Comparison of ENCODE assay signal across 1 cellular context in the genomic region with DNA sequence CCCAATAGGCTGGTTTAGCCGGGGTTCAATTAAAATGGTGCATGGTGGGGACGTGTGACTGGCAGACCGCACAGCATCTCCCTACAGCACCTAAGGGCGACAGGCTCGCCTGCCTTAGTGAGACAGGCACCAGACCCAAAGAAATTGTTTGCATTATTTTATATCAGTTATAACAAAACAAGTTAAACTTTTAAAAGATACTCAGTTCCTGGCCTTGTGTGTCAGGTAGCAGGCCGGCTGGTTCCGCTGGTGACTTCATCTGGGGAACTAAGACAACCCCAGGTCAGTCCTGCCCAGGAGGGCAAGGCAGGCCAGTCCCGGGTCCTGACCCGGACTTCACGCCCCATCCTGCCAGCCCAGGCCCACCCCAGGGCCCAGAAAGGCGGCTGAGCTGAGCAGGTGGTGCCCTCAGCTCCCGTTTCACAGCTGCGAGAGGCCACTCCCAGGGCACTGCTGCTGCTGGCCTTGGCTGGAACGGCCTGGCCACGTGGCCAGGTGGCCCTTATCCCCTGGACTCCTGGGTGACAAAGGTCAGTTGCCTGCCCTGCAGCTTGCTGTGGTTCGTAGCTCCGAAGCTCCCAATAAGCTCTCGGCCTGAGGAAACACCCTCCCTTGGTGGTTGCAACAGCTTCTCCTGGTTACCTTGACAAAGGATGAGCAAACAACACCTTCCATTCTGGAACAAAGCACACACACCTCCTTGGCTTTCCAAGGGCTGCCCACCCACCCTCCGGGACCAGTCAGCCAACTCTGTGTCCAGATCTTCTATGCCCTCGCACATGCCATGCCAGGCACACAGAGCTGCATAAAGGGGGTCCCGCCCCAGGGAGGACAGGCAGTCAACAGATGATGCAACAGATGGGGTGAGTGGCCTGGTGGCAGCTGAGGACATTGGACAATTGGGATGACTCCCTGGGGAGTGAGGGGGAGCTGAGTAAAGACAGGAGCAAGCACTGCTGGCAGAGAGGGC.
TF ChIP-seq lines count a peak whose summit lies in the region.

No MANE protein-coding gene starts in this region.

TF ChIP-seq in HepG2, 621 proteins besides CTCF, POLR2A, EP300 and RAD21 (continued from another document and continues in another):
- peak; percentile 94 for TF ChIP-seq IKZF4 (CRISPR knock-in tag; IDR thresholded peaks at IDR 0.05; ENCODE audit: borderline replicate concordance, low read depth, not compliant biosample characterization)
- peak; percentile 59; the same call in 1 of the 2 replicates for TF ChIP-seq ZNF562 (CRISPR knock-in tag; IDR thresholded peaks at IDR 0.05; ENCODE audit: borderline replicate concordance)
- peak; percentile 79 for TF ChIP-seq SP5 (CRISPR knock-in tag; IDR thresholded peaks at IDR 0.05; ENCODE audit: borderline replicate concordance, low read depth)
- TF ChIP-seq FOXM1 (CRISPR knock-in tag; IDR thresholded peaks at IDR 0.05) = no peak; the same call in 1 of the 2 replicates
- TF ChIP-seq SIX4 (CRISPR knock-in tag; IDR thresholded peaks at IDR 0.05) = peak; percentile 76
- TF ChIP-seq ZNF577 (CRISPR knock-in tag; IDR thresholded peaks at IDR 0.05; ENCODE audit: borderline replicate concordance, low read depth) = no peak; the same call in 1 of the 2 replicates
- peak; percentile 85 for TF ChIP-seq SAFB2 (CRISPR knock-in tag; IDR thresholded peaks at IDR 0.05; ENCODE audit: borderline replicate concordance, low read depth)
- no peak; the same call in 1 of the 2 replicates for TF ChIP-seq ZNF367 (CRISPR knock-in tag; IDR thresholded peaks at IDR 0.05; ENCODE audit: borderline replicate concordance)
- no peak; the same call in 1 of the 2 replicates for TF ChIP-seq ZNF639 (CRISPR knock-in tag; conservative IDR thresholded peaks at IDR 0.05)
- TF ChIP-seq SP2 (CRISPR knock-in tag; IDR thresholded peaks at IDR 0.05) = peak; percentile 68
- peak; percentile 71 for TF ChIP-seq FOSL2 (CRISPR knock-in tag; IDR thresholded peaks at IDR 0.05)
- TF ChIP-seq MXD3 (CRISPR knock-in tag; IDR thresholded peaks at IDR 0.05) = peak; percentile 98
- no peak for TF ChIP-seq ZNF570 (CRISPR knock-in tag; IDR thresholded peaks at IDR 0.05; ENCODE audit: borderline replicate concordance)
- no peak for TF ChIP-seq ZNF207 (IDR thresholded peaks at IDR 0.05; ENCODE audit: borderline replicate concordance)
- TF ChIP-seq SP140L (CRISPR knock-in tag; IDR thresholded peaks at IDR 0.05; ENCODE audit: borderline replicate concordance) = no peak; the same call in 1 of the 2 replicates
- TF ChIP-seq, protein P1, sequence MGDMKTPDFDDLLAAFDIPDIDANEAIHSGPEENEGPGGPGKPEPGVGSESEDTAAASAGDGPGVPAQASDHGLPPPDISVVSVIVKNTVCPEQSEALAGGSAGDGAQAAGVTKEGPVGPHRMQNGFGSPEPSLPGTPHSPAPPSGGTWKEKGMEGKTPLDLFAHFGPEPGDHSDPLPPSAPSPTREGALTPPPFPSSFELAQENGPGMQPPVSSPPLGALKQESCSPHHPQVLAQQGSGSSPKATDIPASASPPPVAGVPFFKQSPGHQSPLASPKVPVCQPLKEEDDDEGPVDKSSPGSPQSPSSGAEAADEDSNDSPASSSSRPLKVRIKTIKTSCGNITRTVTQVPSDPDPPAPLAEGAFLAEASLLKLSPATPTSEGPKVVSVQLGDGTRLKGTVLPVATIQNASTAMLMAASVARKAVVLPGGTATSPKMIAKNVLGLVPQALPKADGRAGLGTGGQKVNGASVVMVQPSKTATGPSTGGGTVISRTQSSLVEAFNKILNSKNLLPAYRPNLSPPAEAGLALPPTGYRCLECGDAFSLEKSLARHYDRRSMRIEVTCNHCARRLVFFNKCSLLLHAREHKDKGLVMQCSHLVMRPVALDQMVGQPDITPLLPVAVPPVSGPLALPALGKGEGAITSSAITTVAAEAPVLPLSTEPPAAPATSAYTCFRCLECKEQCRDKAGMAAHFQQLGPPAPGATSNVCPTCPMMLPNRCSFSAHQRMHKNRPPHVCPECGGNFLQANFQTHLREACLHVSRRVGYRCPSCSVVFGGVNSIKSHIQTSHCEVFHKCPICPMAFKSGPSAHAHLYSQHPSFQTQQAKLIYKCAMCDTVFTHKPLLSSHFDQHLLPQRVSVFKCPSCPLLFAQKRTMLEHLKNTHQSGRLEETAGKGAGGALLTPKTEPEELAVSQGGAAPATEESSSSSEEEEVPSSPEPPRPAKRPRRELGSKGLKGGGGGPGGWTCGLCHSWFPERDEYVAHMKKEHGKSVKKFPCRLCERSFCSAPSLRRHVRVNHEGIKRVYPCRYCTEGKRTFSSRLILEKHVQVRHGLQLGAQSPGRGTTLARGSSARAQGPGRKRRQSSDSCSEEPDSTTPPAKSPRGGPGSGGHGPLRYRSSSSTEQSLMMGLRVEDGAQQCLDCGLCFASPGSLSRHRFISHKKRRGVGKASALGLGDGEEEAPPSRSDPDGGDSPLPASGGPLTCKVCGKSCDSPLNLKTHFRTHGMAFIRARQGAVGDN (CRISPR knock-in tag; IDR thresholded peaks at IDR 0.05) = peak; percentile 99
- TF ChIP-seq, protein P2, sequence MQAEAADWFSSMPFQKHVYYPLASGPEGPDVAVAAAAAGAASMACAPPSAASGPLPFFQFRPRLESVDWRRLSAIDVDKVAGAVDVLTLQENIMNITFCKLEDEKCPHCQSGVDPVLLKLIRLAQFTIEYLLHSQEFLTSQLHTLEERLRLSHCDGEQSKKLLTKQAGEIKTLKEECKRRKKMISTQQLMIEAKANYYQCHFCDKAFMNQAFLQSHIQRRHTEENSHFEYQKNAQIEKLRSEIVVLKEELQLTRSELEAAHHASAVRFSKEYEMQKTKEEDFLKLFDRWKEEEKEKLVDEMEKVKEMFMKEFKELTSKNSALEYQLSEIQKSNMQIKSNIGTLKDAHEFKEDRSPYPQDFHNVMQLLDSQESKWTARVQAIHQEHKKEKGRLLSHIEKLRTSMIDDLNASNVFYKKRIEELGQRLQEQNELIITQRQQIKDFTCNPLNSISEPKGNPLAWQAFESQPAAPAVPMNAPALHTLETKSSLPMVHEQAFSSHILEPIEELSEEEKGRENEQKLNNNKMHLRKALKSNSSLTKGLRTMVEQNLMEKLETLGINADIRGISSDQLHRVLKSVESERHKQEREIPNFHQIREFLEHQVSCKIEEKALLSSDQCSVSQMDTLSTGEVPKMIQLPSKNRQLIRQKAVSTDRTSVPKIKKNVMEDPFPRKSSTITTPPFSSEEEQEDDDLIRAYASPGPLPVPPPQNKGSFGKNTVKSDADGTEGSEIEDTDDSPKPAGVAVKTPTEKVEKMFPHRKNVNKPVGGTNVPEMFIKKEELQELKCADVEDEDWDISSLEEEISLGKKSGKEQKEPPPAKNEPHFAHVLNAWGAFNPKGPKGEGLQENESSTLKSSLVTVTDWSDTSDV (CRISPR knock-in tag; IDR thresholded peaks at IDR 0.05) = peak; percentile 97; the same call in 1 of the 2 replicates
- TF ChIP-seq YY1 (IDR thresholded peaks at IDR 0.05; ENCODE audit: insufficient read depth, insufficient replicate concordance, low read depth, low read length) = no peak
- peak; percentile 99 for TF ChIP-seq NFKB2 (CRISPR knock-in tag; IDR thresholded peaks at IDR 0.05; ENCODE audit: borderline replicate concordance)
- TF ChIP-seq TCF7 (IDR thresholded peaks at IDR 0.05; ENCODE audit: low read depth) = no peak; the same call in 1 of the 2 replicates
- TF ChIP-seq LCORL (IDR thresholded peaks at IDR 0.05) = peak; percentile 60; the same call in 1 of the 2 replicates
- TF ChIP-seq LCORL (CRISPR knock-in tag; IDR thresholded peaks at IDR 0.05) = peak; percentile 97
- TF ChIP-seq NR2F2 (IDR thresholded peaks at IDR 0.05; ENCODE audit: borderline replicate concordance, low read depth) = peak; percentile 82
- peak; percentile 95 for TF ChIP-seq ZNF564 (CRISPR knock-in tag; IDR thresholded peaks at IDR 0.05)
- peak; percentile 97 for TF ChIP-seq GATAD2A (CRISPR knock-in tag; IDR thresholded peaks at IDR 0.05)
- peak; percentile 99 for TF ChIP-seq PHF21A (CRISPR knock-in tag; IDR thresholded peaks at IDR 0.05)
- TF ChIP-seq ZSCAN22 (CRISPR knock-in tag; IDR thresholded peaks at IDR 0.05) = no peak
- TF ChIP-seq MAFK (conservative IDR thresholded peaks at IDR 0.05 in 1 of 2, IDR thresholded peaks at IDR 0.05 in 1 of 2; ENCODE audit: low read length in 2 of 2) = no peak
- TF ChIP-seq, protein P3, sequence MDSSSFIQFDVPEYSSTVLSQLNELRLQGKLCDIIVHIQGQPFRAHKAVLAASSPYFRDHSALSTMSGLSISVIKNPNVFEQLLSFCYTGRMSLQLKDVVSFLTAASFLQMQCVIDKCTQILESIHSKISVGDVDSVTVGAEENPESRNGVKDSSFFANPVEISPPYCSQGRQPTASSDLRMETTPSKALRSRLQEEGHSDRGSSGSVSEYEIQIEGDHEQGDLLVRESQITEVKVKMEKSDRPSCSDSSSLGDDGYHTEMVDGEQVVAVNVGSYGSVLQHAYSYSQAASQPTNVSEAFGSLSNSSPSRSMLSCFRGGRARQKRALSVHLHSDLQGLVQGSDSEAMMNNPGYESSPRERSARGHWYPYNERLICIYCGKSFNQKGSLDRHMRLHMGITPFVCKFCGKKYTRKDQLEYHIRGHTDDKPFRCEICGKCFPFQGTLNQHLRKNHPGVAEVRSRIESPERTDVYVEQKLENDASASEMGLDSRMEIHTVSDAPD (CRISPR knock-in tag; IDR thresholded peaks at IDR 0.05) = peak; percentile 51
- TF ChIP-seq ZNF460 (CRISPR knock-in tag; IDR thresholded peaks at IDR 0.05; ENCODE audit: borderline replicate concordance) = peak; percentile 71; the same call in 1 of the 2 replicates
- TF ChIP-seq, protein P4, sequence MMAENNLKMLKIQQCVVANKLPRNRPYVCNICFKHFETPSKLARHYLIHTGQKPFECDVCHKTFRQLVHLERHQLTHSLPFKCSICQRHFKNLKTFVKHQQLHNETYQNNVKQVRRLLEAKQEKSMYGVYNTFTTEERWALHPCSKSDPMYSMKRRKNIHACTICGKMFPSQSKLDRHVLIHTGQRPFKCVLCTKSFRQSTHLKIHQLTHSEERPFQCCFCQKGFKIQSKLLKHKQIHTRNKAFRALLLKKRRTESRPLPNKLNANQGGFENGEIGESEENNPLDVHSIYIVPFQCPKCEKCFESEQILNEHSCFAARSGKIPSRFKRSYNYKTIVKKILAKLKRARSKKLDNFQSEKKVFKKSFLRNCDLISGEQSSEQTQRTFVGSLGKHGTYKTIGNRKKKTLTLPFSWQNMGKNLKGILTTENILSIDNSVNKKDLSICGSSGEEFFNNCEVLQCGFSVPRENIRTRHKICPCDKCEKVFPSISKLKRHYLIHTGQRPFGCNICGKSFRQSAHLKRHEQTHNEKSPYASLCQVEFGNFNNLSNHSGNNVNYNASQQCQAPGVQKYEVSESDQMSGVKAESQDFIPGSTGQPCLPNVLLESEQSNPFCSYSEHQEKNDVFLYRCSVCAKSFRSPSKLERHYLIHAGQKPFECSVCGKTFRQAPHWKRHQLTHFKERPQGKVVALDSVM (CRISPR knock-in tag; IDR thresholded peaks at IDR 0.05) = no peak; the same call in none of the 2 replicates
- TF ChIP-seq MYPOP (CRISPR knock-in tag; IDR thresholded peaks at IDR 0.05) = peak; percentile 95
- TF ChIP-seq PAF1 (CRISPR knock-in tag; IDR thresholded peaks at IDR 0.05) = no peak
- peak; percentile 98 for TF ChIP-seq PAXIP1 (CRISPR knock-in tag; conservative IDR thresholded peaks at IDR 0.05)
- TF ChIP-seq NR2C2 (CRISPR knock-in tag; IDR thresholded peaks at IDR 0.05; ENCODE audit: borderline replicate concordance) = peak; percentile 96
- TF ChIP-seq MIER2 (CRISPR knock-in tag; IDR thresholded peaks at IDR 0.05) = no peak; the same call in 1 of the 2 replicates
- peak; percentile 96 for TF ChIP-seq ZNF350 (CRISPR knock-in tag; IDR thresholded peaks at IDR 0.05; ENCODE audit: borderline replicate concordance, low read depth)
- TF ChIP-seq ZNF224 (CRISPR knock-in tag; IDR thresholded peaks at IDR 0.05) = peak; percentile 99
- peak; percentile 23; the same call in 1 of the 2 replicates for TF ChIP-seq ZNF484 (CRISPR knock-in tag; IDR thresholded peaks at IDR 0.05; ENCODE audit: borderline replicate concordance, low read depth)
- peak; percentile 99 for TF ChIP-seq ZNF670 (CRISPR knock-in tag; IDR thresholded peaks at IDR 0.05; ENCODE audit: borderline replicate concordance)
- TF ChIP-seq EEA1 (CRISPR knock-in tag; IDR thresholded peaks at IDR 0.05; ENCODE audit: borderline replicate concordance) = peak; percentile 97
